29 cellular contexts compared by ENCODE assay signal in the genomic region with DNA sequence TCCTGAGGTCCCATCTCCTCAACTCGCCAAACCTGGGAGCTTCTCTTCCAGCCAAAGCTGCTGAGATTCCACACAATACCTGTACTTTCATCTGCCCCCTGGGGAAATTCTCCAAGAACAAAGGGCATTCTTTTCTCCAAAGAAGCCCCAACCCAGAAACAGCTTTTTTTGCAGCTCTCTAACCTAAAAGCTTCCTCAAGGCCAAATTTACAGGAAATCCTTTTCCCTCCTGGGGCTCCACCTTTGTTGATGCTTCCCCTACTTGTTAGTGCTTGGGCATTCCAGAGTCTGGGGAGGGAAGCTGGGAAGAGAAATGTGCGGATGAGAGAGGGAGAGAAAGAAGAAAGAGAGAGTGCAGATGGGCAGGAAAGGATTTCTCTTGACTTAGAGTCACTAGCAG. TPM values are rescaled to one million over a fixed set of nuclear protein-coding genes. Genes with fewer than 3 reads are reported as not detected.
"Had no signal": no experiment of that assay in that cellular context is flagged by ENCODE, and none has a peak within 500 bp of the region (broad histone marks: within the 10 kb centered on the region; RNA-seq: fewer than 3 reads in every experiment).

No MANE protein-coding gene starts in this region.

- FAIRE-seq: bronchial epithelial cell, colon, endometrium, islet of Langerhans, pancreas, urothelium cell line had no signal

- H3K36me3 ChIP-seq: gastrocnemius medialis, pancreas, prostate gland, thoracic aorta had no signal

- H3K4me1 ChIP-seq: gastrocnemius medialis, pancreas, prostate gland had no signal

- H3K4me3 ChIP-seq: gastrocnemius medialis, pancreas, prostate gland, skin epidermis, thoracic aorta had no signal

- DNase-seq: activated CD4-positive, alpha-beta T cell treated with anti-CD3 and anti-CD28 coated beads for 36 hours; activated CD4-positive, CD25-positive, alpha-beta regulatory T cell; activated effector memory CD4-positive, alpha-beta T cell treated with anti-CD3 and anti-CD28 coated beads, Interleukin-2, amount 50 U/mL, for 16 hours; activated naive CD4-positive, alpha-beta T cell treated with anti-CD3 and anti-CD28 coated beads, Interleukin-2, amount 50 U/mL, for 16 hours; activated naive CD8-positive, alpha-beta T cell treated with anti-CD3 and anti-CD28 coated beads, Interleukin-2, amount 50 U/mL, for 24 hours; amygdala; dermis blood vessel endothelial cell; effector CD4-positive, alpha-beta T cell; gastrocnemius medialis; glutamatergic neuron; left ventricle myocardium superior; naive thymus-derived CD4-positive, alpha-beta T cell; nucleus accumbens; pancreas; retina; stimulated activated CD4-positive, alpha-beta T cell treated with anti-CD3 and anti-CD28 coated beads, Interleukin-12 subunit alpha, Interleukin-12 subunit beta, amount 100 ng/mL, for 4 hours; stimulated activated CD4-positive, alpha-beta T cell treated with anti-CD3 and anti-CD28 coated beads, Interleukin-4, amount 100 ng/mL, for 1 hour; T-cell; trophoblast cell had no signal

- H3K27ac ChIP-seq: gastrocnemius medialis, pancreas, prostate gland, skin epidermis, thoracic aorta had no signal

- H3K9me3 ChIP-seq: gastrocnemius medialis, pancreas, prostate gland, thoracic aorta had no signal

- H3K27me3 ChIP-seq: gastrocnemius medialis, pancreas had no signal

RNA-seq across cellular contexts. Expression of a gene that starts 36.3 kb away (rescaled TPM):
- total RNA-seq: activated CD4-positive, alpha-beta T cell treated with anti-CD3 and anti-CD28 coated beads for 36 hours; bronchial epithelial cell; dermis blood vessel endothelial cell; lung microvascular endothelial cell; T-helper 2 cell treated with Interferon-gamma antibody and Interleukin-4, amounts not matched to agents 100 ng/mL and 5 ng/mL, for 36 hours had no signal
